In genomic region chr11:66380264-66380663, GRCh38 we compare ENCODE assay signal across 10 cellular contexts. TPM values are rescaled to one million over a fixed set of nuclear protein-coding genes. Genes with fewer than 3 reads are reported as not detected.
"Had no signal": no experiment of that assay in that cellular context is flagged by ENCODE, and none has a peak within 500 bp of the region (broad histone marks: within the 10 kb centered on the region; RNA-seq: fewer than 3 reads in every experiment).

No MANE protein-coding gene starts in this region.

RNA-seq across cellular contexts. Expression of gene SLC29A2, which starts 8.7 kb away (rescaled TPM):
- total RNA-seq: ascending aorta had no signal

RNA-seq across cellular contexts. Expression of gene NPAS4, which starts 40.6 kb away (rescaled TPM):
- total RNA-seq: activated B cell treated with CpG ODN at 0.5 μM for 24 hours; activated CD4-positive, alpha-beta T cell treated with anti-CD3 and anti-CD28 coated beads, Interleukin-2, amount 10 ng/mL, durations not matched to agents 24 days and 14 days; activated T-cell treated with anti-CD3 and anti-CD28 coated beads, Interleukin-2, amount 50 U/mL, for 4 hours; gastrocnemius medialis; kidney epithelial cell; left ventricle myocardium superior; mononuclear cell; progenitor cell of endocrine pancreas; subcutaneous adipose tissue had no signal
